31 cellular contexts compared by ENCODE assay signal in the genomic region with DNA sequence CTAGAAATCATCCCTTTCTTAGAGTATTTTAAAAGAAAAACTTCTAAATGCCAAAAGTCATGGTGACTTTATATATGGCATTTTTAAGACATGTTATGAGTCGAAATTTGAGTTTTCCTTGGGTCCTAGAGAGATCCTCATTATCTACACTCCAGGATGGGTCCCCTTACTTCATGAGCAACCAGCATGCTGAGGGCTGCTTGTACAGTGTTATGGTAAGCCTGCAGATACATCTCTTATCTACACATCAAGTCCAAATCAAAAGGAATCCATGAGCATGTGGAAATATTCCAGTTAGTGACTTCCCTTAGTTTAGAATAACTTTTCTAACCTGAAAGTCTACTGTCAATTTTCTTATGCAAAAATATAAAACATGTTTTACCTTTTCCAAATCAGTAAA.
"Had no signal": no experiment of that assay in that cellular context is flagged by ENCODE, and none has a peak within 500 bp of the region (broad histone marks: within the 10 kb centered on the region; RNA-seq: fewer than 3 reads in every experiment).

No MANE protein-coding gene starts in this region.

- H3K36me3 Mint-ChIP-seq: natural killer cell had no signal

- H3K9me3 Mint-ChIP-seq: naive thymus-derived CD4-positive, alpha-beta T cell; natural killer cell; nephron; neural progenitor cell; stimulated activated memory B cell treated with anti-CD40 and anti-IgM and Interleukin-4, amounts not matched to agents 10 μg/mL and 1 μg/mL and 100 μg/mL, for 72 hours; stimulated activated naive CD8-positive, alpha-beta T cell treated with anti-CD3 and anti-CD28 coated beads, Interleukin-15, amount 100 ng/mL, for 72 hours had no signal

- H3K4me3 Mint-ChIP-seq: naive thymus-derived CD4-positive, alpha-beta T cell; natural killer cell; nephron; neural progenitor cell; stimulated activated memory B cell treated with anti-CD40 and anti-IgM and Interleukin-4, amounts not matched to agents 10 μg/mL and 1 μg/mL and 100 μg/mL, for 72 hours; stimulated activated naive CD8-positive, alpha-beta T cell treated with anti-CD3 and anti-CD28 coated beads, Interleukin-15, amount 100 ng/mL, for 72 hours had no signal

- H3K4me1 Mint-ChIP-seq: natural killer cell; nephron; neural progenitor cell; stimulated activated memory B cell treated with anti-CD40 and anti-IgM and Interleukin-4, amounts not matched to agents 10 μg/mL and 1 μg/mL and 100 μg/mL, for 72 hours; stimulated activated naive CD8-positive, alpha-beta T cell treated with anti-CD3 and anti-CD28 coated beads, Interleukin-15, amount 100 ng/mL, for 72 hours had no signal

- H3K9ac ChIP-seq: neural progenitor cell, parathyroid adenoma had no signal

- DNase-seq: naive thymus-derived CD4-positive, alpha-beta T cell; natural killer cell; occipital lobe; ovary; posterior cingulate gyrus; psoas muscle; right cardiac atrium; spleen; stimulated activated CD4-positive, alpha-beta T cell treated with anti-CD3 and anti-CD28 coated beads, Interleukin-12 subunit alpha, Interleukin-12 subunit beta, amount 100 ng/mL, for 4 hours; stimulated activated CD4-positive, alpha-beta T cell treated with anti-CD3 and anti-CD28 coated beads, Interleukin-1b, Interleukin-23, amount 100 ng/mL, for 48 hours; stimulated activated CD4-positive, alpha-beta T cell treated with anti-CD3 and anti-CD28 coated beads, Interleukin-4, amount 100 ng/mL, for 1 hour; stimulated activated CD4-positive, alpha-beta T cell treated with anti-CD3 and anti-CD28 coated beads, Interleukin-4, amount 100 ng/mL, for 4 hours; stimulated activated CD8-positive, alpha-beta memory T cell treated with anti-CD3 and anti-CD28 coated beads, Interleukin-4, amount 100 ng/mL, for 48 hours; stimulated activated naive CD4-positive, alpha-beta T cell; stimulated activated naive CD8-positive, alpha-beta T cell treated with anti-CD3 and anti-CD28 coated beads, Interleukin-15, amount 100 ng/mL, for 72 hours; stimulated activated naive CD8-positive, alpha-beta T cell treated with anti-CD3 and anti-CD28 coated beads, Interleukin-15, Interleukin-2, amounts not matched to agents 100 U/mL and 50 U/mL, for 24 hours; substantia nigra; testis; tibial artery; transverse colon; upper lobe of left lung had no signal

- H3K4me2 ChIP-seq: neural progenitor cell, smooth muscle cell had no signal

- H3K4me3 ChIP-seq: neural progenitor cell, ovary, psoas muscle, skin epidermis, smooth muscle cell, spleen, suprapubic skin, testis, tibial artery, transverse colon, upper lobe of left lung, vagina had no signal

- H3K27me3 Mint-ChIP-seq: naive thymus-derived CD4-positive, alpha-beta T cell; progenitor cell of endocrine pancreas; stimulated activated memory B cell treated with anti-CD40 and anti-IgM and Interleukin-4, amounts not matched to agents 10 μg/mL and 1 μg/mL and 100 μg/mL, for 72 hours; stimulated activated naive CD8-positive, alpha-beta T cell treated with anti-CD3 and anti-CD28 coated beads, Interleukin-15, amount 100 ng/mL, for 72 hours had no signal

- H3K27me3 ChIP-seq: neural progenitor cell, ovary, spleen, suprapubic skin, testis, tibial artery, transverse colon, upper lobe of left lung, vagina had no signal

- H3K36me3 ChIP-seq: ovary had no signal

- H3K27ac Mint-ChIP-seq: natural killer cell; nephron; neural progenitor cell; stimulated activated memory B cell treated with anti-CD40 and anti-IgM and Interleukin-4, amounts not matched to agents 10 μg/mL and 1 μg/mL and 100 μg/mL, for 72 hours; stimulated activated naive CD8-positive, alpha-beta T cell treated with anti-CD3 and anti-CD28 coated beads, Interleukin-15, amount 100 ng/mL, for 72 hours had no signal

- H3K9me3 ChIP-seq: ovary, psoas muscle, spleen, suprapubic skin, testis, tibial artery, transverse colon, upper lobe of left lung, vagina had no signal

- ATAC-seq: naive thymus-derived CD4-positive, alpha-beta T cell; natural killer cell; right cardiac atrium; sciatic nerve; stimulated activated memory B cell treated with anti-CD40 and anti-IgM and Interleukin-4, amounts not matched to agents 10 μg/mL and 1 μg/mL and 100 μg/mL, for 72 hours; stimulated activated naive CD8-positive, alpha-beta T cell treated with anti-CD3 and anti-CD28 coated beads, Interleukin-15, amount 100 ng/mL, for 72 hours; stimulated activated naive CD8-positive, alpha-beta T cell treated with anti-CD3 and anti-CD28 coated beads, Interleukin-15, Interleukin-2, amounts not matched to agents 100 U/mL and 50 U/mL, for 24 hours had no signal

- H3K27ac ChIP-seq: neural progenitor cell, ovary, parathyroid adenoma, psoas muscle, skin epidermis, spleen, suprapubic skin, testis, tibial artery, transverse colon, upper lobe of left lung, vagina had no signal

- H3K79me2 ChIP-seq: parathyroid adenoma had no signal

- H2AFZ ChIP-seq: neural progenitor cell, parathyroid adenoma had no signal

- H3K4me1 ChIP-seq: neural progenitor cell, parathyroid adenoma, psoas muscle, spleen, suprapubic skin, testis, tibial artery, transverse colon, vagina had no signal
